In the genomic region with DNA sequence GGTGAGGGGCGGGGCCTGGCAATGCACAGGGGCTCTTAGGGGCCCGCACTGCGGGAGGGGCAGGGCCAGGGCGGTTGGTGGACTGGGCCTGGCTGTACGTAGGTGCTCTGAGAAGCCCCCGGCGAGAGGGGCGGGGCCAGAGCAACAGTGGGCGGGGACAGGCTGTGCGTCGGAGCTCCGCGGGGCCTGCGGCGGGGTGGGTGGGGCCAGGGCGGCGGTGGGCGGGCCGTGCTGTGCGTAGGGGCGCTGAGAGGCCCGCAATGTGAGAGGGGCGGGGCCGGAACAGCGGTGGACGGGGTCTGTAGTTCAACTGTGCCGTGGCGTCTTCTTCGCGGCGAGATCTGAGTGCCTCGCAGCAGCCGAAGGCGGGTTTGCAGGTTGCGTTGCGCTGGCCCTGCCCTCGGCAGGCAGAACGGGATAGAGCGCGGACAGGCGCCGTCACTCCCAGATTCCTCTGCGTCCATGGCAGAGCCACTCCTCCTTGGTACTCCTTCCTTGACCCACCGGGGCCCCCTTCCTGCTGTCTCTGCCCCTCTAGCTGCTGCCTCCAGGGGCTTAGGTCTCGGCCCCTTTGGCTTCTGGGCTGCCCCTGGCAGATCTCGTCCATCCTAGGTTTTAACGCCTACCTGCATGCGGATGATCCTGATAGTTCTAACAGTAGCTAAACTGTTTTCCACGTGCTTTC, we compare ENCODE assay signal across 1 cellular context.
A peak's percentile ranks its signal among the peaks of the same experiment; 100 is the strongest.
TF ChIP-seq lines count a peak whose summit lies in the region.

No MANE protein-coding gene starts in this region.

TF ChIP-seq in HepG2, 621 proteins besides CTCF, POLR2A, EP300 and RAD21 (continued from another document and continues in another):
- TF ChIP-seq, protein P1, sequence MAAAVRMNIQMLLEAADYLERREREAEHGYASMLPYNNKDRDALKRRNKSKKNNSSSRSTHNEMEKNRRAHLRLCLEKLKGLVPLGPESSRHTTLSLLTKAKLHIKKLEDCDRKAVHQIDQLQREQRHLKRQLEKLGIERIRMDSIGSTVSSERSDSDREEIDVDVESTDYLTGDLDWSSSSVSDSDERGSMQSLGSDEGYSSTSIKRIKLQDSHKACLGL (CRISPR knock-in tag; IDR thresholded peaks at IDR 0.05), result peak; percentile 20; the same call in 1 of the 2 replicates
- TF ChIP-seq ZNF75D (CRISPR knock-in tag; IDR thresholded peaks at IDR 0.05; ENCODE audit: borderline replicate concordance), result no peak
- no peak for TF ChIP-seq PCBP2 (optimal IDR thresholded peaks at IDR 0.05; ENCODE audit: low read depth, low read length, poor library complexity, severe bottlenecking)
- TF ChIP-seq ZBTB7A (CRISPR knock-in tag; IDR thresholded peaks at IDR 0.05), result peak; percentile 12; the same call in 1 of the 2 replicates
- no peak for TF ChIP-seq SCMH1 (CRISPR knock-in tag; IDR thresholded peaks at IDR 0.05; ENCODE audit: borderline replicate concordance)
- peak; percentile 59; the same call in 1 of the 2 replicates for TF ChIP-seq NRL (CRISPR knock-in tag; IDR thresholded peaks at IDR 0.05; ENCODE audit: borderline replicate concordance)
- TF ChIP-seq HNRNPLL (IDR thresholded peaks at IDR 0.05; ENCODE audit: low read depth, low read length, poor library complexity, severe bottlenecking), result peak; percentile 81
- TF ChIP-seq, protein P2, sequence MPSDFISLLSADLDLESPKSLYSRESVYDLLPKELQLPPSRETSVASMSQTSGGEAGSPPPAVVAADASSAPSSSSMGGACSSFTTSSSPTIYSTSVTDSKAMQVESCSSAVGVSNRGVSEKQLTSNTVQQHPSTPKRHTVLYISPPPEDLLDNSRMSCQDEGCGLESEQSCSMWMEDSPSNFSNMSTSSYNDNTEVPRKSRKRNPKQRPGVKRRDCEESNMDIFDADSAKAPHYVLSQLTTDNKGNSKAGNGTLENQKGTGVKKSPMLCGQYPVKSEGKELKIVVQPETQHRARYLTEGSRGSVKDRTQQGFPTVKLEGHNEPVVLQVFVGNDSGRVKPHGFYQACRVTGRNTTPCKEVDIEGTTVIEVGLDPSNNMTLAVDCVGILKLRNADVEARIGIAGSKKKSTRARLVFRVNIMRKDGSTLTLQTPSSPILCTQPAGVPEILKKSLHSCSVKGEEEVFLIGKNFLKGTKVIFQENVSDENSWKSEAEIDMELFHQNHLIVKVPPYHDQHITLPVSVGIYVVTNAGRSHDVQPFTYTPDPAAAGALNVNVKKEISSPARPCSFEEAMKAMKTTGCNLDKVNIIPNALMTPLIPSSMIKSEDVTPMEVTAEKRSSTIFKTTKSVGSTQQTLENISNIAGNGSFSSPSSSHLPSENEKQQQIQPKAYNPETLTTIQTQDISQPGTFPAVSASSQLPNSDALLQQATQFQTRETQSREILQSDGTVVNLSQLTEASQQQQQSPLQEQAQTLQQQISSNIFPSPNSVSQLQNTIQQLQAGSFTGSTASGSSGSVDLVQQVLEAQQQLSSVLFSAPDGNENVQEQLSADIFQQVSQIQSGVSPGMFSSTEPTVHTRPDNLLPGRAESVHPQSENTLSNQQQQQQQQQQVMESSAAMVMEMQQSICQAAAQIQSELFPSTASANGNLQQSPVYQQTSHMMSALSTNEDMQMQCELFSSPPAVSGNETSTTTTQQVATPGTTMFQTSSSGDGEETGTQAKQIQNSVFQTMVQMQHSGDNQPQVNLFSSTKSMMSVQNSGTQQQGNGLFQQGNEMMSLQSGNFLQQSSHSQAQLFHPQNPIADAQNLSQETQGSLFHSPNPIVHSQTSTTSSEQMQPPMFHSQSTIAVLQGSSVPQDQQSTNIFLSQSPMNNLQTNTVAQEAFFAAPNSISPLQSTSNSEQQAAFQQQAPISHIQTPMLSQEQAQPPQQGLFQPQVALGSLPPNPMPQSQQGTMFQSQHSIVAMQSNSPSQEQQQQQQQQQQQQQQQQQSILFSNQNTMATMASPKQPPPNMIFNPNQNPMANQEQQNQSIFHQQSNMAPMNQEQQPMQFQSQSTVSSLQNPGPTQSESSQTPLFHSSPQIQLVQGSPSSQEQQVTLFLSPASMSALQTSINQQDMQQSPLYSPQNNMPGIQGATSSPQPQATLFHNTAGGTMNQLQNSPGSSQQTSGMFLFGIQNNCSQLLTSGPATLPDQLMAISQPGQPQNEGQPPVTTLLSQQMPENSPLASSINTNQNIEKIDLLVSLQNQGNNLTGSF (CRISPR knock-in tag; IDR thresholded peaks at IDR 0.05), result 0 out of 2 replicates have a peak, but pooled peaks have one; percentile 44
- peak; percentile 65 for TF ChIP-seq SP2 (CRISPR knock-in tag; IDR thresholded peaks at IDR 0.05)
- no peak for TF ChIP-seq RFX5 (IDR thresholded peaks at IDR 0.05; ENCODE audit: low read depth, low read length)
- TF ChIP-seq MXD4 (CRISPR knock-in tag; IDR thresholded peaks at IDR 0.05), result 0 out of 2 replicates have a peak, but pooled peaks have one; percentile 53
- TF ChIP-seq TOE1 (CRISPR knock-in tag; IDR thresholded peaks at IDR 0.05), result peak; percentile 62; the same call in 1 of the 2 replicates
- 0 out of 2 replicates have a peak, but pooled peaks have one; percentile 19 for TF ChIP-seq ZMYM2 (CRISPR knock-in tag; IDR thresholded peaks at IDR 0.05)
- 0 out of 2 replicates have a peak, but pooled peaks have one; percentile 32 for TF ChIP-seq PITX1 (CRISPR knock-in tag; IDR thresholded peaks at IDR 0.05)
- TF ChIP-seq, protein P3, sequence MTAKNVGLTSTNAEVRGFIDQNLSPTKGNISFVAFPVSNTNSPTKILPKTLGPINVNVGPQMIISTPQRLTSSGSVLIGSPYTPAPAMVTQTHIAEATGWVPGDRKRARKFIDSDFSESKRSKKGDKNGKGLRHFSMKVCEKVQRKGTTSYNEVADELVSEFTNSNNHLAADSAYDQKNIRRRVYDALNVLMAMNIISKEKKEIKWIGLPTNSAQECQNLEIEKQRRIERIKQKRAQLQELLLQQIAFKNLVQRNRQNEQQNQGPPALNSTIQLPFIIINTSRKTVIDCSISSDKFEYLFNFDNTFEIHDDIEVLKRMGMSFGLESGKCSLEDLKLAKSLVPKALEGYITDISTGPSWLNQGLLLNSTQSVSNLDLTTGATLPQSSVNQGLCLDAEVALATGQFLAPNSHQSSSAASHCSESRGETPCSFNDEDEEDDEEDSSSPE (CRISPR knock-in tag; IDR thresholded peaks at IDR 0.05), result peak; percentile 77
- TF ChIP-seq YEATS4 (CRISPR knock-in tag; IDR thresholded peaks at IDR 0.05; ENCODE audit: borderline replicate concordance), result peak; percentile 56; the same call in 1 of the 2 replicates
- 0 out of 2 replicates have a peak, but pooled peaks have one; percentile 50 for TF ChIP-seq ZNF234 (CRISPR knock-in tag; conservative IDR thresholded peaks at IDR 0.05)
- TF ChIP-seq CBX5 (CRISPR knock-in tag; IDR thresholded peaks at IDR 0.05; ENCODE audit: borderline replicate concordance), result no peak
- TF ChIP-seq ZNF614 (CRISPR knock-in tag; IDR thresholded peaks at IDR 0.05; ENCODE audit: borderline replicate concordance), result peak; percentile 35; the same call in 1 of the 2 replicates
- TF ChIP-seq RARA (CRISPR knock-in tag; IDR thresholded peaks at IDR 0.05), result peak; percentile 46
- no peak for TF ChIP-seq ZNF547 (CRISPR knock-in tag; IDR thresholded peaks at IDR 0.05)
- TF ChIP-seq, protein P4, sequence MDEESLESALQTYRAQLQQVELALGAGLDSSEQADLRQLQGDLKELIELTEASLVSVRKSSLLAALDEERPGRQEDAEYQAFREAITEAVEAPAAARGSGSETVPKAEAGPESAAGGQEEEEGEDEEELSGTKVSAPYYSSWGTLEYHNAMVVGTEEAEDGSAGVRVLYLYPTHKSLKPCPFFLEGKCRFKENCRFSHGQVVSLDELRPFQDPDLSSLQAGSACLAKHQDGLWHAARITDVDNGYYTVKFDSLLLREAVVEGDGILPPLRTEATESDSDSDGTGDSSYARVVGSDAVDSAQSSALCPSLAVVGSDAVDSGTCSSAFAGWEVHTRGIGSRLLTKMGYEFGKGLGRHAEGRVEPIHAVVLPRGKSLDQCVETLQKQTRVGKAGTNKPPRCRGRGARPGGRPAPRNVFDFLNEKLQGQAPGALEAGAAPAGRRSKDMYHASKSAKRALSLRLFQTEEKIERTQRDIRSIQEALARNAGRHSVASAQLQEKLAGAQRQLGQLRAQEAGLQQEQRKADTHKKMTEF (CRISPR knock-in tag; IDR thresholded peaks at IDR 0.05), result peak; percentile 26; the same call in 1 of the 2 replicates
- TF ChIP-seq NFATC3 (CRISPR knock-in tag; IDR thresholded peaks at IDR 0.05), result no peak
- TF ChIP-seq ZNF670 (CRISPR knock-in tag; IDR thresholded peaks at IDR 0.05; ENCODE audit: borderline replicate concordance), result peak; percentile 37; the same call in 1 of the 2 replicates
- TF ChIP-seq, protein P5, sequence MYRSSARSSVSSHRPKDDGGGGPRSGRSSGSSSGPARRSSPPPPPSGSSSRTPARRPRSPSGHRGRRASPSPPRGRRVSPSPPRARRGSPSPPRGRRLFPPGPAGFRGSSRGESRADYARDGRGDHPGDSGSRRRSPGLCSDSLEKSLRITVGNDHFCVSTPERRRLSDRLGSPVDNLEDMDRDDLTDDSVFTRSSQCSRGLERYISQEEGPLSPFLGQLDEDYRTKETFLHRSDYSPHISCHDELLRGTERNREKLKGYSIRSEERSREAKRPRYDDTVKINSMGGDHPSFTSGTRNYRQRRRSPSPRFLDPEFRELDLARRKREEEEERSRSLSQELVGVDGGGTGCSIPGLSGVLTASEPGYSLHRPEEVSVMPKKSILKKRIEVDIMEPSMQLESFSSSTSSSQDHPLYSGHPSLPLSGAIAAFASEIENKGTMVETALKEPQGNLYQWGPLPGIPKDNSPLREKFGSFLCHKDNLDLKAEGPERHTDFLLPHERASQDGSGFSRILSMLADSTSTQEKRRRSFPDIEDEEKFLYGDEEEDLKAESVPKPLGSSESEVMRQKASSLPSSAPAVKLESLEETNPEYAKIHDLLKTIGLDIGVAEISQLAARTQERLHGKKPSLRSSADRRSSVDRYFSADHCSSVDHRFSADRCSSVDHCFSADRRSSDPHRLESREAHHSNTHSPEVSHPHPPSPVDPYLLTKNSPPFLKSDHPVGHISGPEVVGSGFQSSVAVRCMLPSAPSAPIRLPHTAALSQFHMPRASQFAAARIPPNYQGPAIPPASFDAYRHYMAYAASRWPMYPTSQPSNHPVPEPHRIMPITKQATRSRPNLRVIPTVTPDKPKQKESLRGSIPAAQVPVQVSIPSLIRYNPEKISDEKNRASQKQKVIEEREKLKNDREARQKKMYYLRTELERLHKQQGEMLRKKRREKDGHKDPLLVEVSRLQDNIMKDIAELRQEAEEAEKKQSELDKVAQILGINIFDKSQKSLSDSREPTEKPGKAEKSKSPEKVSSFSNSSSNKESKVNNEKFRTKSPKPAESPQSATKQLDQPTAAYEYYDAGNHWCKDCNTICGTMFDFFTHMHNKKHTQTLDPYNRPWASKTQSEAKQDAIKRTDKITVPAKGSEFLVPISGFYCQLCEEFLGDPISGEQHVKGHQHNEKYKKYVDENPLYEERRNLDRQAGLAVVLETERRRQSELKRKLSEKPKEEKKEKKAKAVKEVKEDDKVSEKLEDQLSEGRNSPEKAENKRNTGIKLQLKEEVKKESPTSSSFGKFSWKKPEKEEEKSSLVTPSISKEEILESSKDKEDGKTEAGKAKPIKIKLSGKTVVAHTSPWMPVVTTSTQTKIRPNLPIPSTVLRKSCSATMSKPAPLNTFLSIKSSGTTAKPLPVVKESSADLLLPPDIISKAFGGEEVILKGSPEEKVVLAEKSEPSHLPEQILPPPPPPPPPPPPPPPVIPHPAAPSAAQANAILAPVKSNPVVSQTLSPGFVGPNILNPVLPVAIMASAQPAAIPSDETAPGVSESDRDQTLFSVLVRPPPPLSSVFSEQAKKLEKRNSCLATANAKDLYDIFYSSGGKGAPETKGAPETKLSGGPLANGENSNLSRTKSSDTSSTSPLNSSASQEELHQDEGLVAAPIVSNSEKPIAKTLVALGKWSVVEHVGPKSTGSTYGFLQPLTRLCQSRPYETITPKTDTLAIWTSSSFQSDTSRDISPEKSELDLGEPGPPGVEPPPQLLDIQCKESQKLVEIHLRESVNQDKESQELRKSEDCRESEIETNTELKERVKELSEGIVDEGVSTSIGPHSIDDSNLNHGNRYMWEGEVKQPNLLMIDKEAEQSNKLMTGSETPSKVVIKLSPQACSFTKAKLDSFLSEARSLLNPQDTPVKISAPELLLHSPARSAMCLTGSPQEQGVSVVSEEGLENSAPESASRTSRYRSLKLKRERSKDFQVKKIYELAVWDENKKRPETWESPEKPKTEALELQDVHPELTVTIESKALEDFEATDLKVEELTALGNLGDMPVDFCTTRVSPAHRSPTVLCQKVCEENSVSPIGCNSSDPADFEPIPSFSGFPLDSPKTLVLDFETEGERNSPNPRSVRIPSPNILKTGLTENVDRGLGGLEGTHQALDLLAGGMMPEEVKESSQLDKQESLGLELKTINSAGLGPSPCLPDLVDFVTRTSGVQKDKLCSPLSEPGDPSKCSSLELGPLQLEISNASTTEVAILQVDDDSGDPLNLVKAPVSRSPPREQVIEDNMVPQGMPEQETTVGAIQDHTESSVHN (CRISPR knock-in tag; IDR thresholded peaks at IDR 0.05), result 0 out of 2 replicates have a peak, but pooled peaks have one; percentile 16
- TF ChIP-seq BRCA1 (CRISPR knock-in tag; IDR thresholded peaks at IDR 0.05), result 0 out of 2 replicates have a peak, but pooled peaks have one; percentile 17
- TF ChIP-seq, protein P6, sequence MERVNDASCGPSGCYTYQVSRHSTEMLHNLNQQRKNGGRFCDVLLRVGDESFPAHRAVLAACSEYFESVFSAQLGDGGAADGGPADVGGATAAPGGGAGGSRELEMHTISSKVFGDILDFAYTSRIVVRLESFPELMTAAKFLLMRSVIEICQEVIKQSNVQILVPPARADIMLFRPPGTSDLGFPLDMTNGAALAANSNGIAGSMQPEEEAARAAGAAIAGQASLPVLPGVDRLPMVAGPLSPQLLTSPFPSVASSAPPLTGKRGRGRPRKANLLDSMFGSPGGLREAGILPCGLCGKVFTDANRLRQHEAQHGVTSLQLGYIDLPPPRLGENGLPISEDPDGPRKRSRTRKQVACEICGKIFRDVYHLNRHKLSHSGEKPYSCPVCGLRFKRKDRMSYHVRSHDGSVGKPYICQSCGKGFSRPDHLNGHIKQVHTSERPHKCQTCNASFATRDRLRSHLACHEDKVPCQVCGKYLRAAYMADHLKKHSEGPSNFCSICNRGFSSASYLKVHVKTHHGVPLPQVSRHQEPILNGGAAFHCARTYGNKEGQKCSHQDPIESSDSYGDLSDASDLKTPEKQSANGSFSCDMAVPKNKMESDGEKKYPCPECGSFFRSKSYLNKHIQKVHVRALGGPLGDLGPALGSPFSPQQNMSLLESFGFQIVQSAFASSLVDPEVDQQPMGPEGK (CRISPR knock-in tag; IDR thresholded peaks at IDR 0.05), result peak; percentile 74
- TF ChIP-seq RXRA (CRISPR knock-in tag; IDR thresholded peaks at IDR 0.05), result peak; percentile 30; the same call in 1 of the 2 replicates
- TF ChIP-seq ZBTB42 (CRISPR knock-in tag; IDR thresholded peaks at IDR 0.05), result 0 out of 2 replicates have a peak, but pooled peaks have one; percentile 33
